In genomic region chr22:32378703-32379272, GRCh38 we compare ENCODE assay signal across 9 cellular contexts. TPM values are rescaled to one million over a fixed set of nuclear protein-coding genes. Genes with fewer than 3 reads are reported as not detected.
DNase-seq lines count a peak whose midpoint lies in the region; ATAC-seq, FAIRE-seq and TF ChIP-seq lines count a peak whose summit lies in the region.
"Had no signal": no experiment of that assay in that cellular context is flagged by ENCODE, and none has a peak within 500 bp of the region (broad histone marks: within the 10 kb centered on the region; RNA-seq: fewer than 3 reads in every experiment).

No MANE protein-coding gene starts in this region.

- no peaks in the 10 kb centered on the region for H3K9me3 Mint-ChIP-seq in neural crest cell

- no peaks in the 10 kb centered on the region for H3K27me3 Mint-ChIP-seq in neural crest cell (ENCODE audit: low read depth)

- H3K27ac ChIP-seq in dorsolateral prefrontal cortex, result peak overlapping the region in 21 of 59 donors; percentile 16 to 83 (median 49)

- FAIRE-seq in GM12891 (lab: Jason Lieb, UNC), result no peak

- H3K4me3 Mint-ChIP-seq in neural crest cell, result no peak overlapping the region

- intact Hi-C loops in dorsolateral prefrontal cortex (cut with DNase I), result no loop called here

- TF ChIP-seq POLR2A in GM12891 (IDR thresholded peaks at IDR 0.05; ENCODE audit: low read depth, low read length), result no peak

- no peak overlapping the region for H3K27ac Mint-ChIP-seq in neural crest cell (ENCODE audit: unreplicated experiment)

- TF ChIP-seq CTCF in dorsolateral prefrontal cortex (IDR thresholded peaks at IDR 0.05 in 54 of 56, conservative IDR thresholded peaks at IDR 0.05 in 2 of 56; ENCODE audit: low read depth in 1 of 56, partially characterized antibody in 56 of 56), result peak in 54 of 56 donors; percentile 14 to 79 (median 60)
- TF ChIP-seq CTCF in neural crest cell (conservative IDR thresholded peaks at IDR 0.05), result peak; percentile 65

- H3K27me3 ChIP-seq in dorsolateral prefrontal cortex, result no peaks in the 10 kb centered on the region

- no peaks in the 10 kb centered on the region for H3K36me3 Mint-ChIP-seq in neural crest cell (ENCODE audit: low read depth)

- H3K4me3 ChIP-seq in dorsolateral prefrontal cortex, result no peak overlapping the region

- DNase-seq in stimulated activated CD4-positive, alpha-beta T cell treated with anti-CD3 and anti-CD28 coated beads, Interleukin-15, amount 100 ng/mL, for 24 hours, result peak; percentile 33
- no peak for DNase-seq in stimulated activated CD4-positive, alpha-beta T cell treated with anti-CD3 and anti-CD28 coated beads, Interleukin-4, amount 100 ng/mL, for 24 hours
- peak; percentile 10 for DNase-seq in NCI-H524 treated with DMSO at 0.1 percent for 48 hours (lab: John Stamatoyannopoulos, UW)
- DNase-seq in dorsolateral prefrontal cortex, result peak in 6 of 10 donors; percentile 26 to 77 (median 64)
- DNase-seq in neural crest cell (ENCODE audit: low read depth, low spot score), result peak; percentile 54
- no peak for DNase-seq in GM12891 (ENCODE audit: insufficient read length, low spot score)
- no peak for DNase-seq in mucosa of gallbladder (ENCODE audit: low spot score)

- no peak for ATAC-seq in HG03469 (IDR thresholded peaks at IDR 0.05; ENCODE audit: unreplicated experiment)

- H3K4me1 Mint-ChIP-seq in neural crest cell, result peaks cover 11% of the 10 kb centered on the region

TF ChIP-seq in GM12891, 5 proteins besides CTCF, POLR2A, EP300 and RAD21:
- no peak for TF ChIP-seq SPI1 (IDR thresholded peaks at IDR 0.05; ENCODE audit: low read depth, low read length)

RNA-seq across cellular contexts. Expression of gene RFPL3, which starts 21.1 kb away (rescaled TPM):
- 1 to 10 TPM in 29 of 120 experiments, under 1 TPM in 41, not detected in 50; 0.32 to 3.5 (median 0.94) TPM for total RNA-seq in dorsolateral prefrontal cortex
- not detected in 2 replicates for total RNA-seq in neural crest cell
- not detected for polyA plus RNA-seq in GM12891 (2012; ENCODE audit: low read depth, missing spikeins)
- not detected for total RNA-seq in mucosa of gallbladder
- polyA plus RNA-seq: esophagus had no signal

RNA-seq across cellular contexts. Expression of gene RTCB, which starts 33.3 kb away (rescaled TPM):
- total RNA-seq in dorsolateral prefrontal cortex (10 to 100 TPM; 34.6 to 76.6 (median 58.4) TPM), neural crest cell (111 and 117 TPM in 2 replicates), mucosa of gallbladder (62.8 TPM)
- 84.4 TPM for polyA plus RNA-seq in GM12891 (2012; ENCODE audit: low read depth, missing spikeins)

Comparison
In these comparisons a context has a peak if more than half of its experiments do, and no peak if none do; other contexts are left out.
1. DNase-seq: peak in stimulated activated CD4-positive, alpha-beta T cell treated with anti-CD3 and anti-CD28 coated beads, Interleukin-15, amount 100 ng/mL, for 24 hours (single experiment), NCI-H524 treated with DMSO at 0.1 percent for 48 hours (single experiment), dorsolateral prefrontal cortex (6 of 10) and neural crest cell (single experiment); none in stimulated activated CD4-positive, alpha-beta T cell treated with anti-CD3 and anti-CD28 coated beads, Interleukin-4, amount 100 ng/mL, for 24 hours (single experiment), GM12891 (single experiment) and mucosa of gallbladder (single experiment).